In genomic region chr5:134582281-134582680, GRCh38 we compare ENCODE assay signal across 16 cellular contexts.
"Had no signal": no experiment of that assay in that cellular context is flagged by ENCODE, and none has a peak within 500 bp of the region (broad histone marks: within the 10 kb centered on the region; RNA-seq: fewer than 3 reads in every experiment).

No MANE protein-coding gene starts in this region.

- H3K9me3 ChIP-seq: heart left ventricle, left lung, thyroid gland had no signal

- H3K4me2 ChIP-seq: neural progenitor cell had no signal

- H3K4me3 Mint-ChIP-seq: activated CD4-positive, alpha-beta T cell treated with anti-CD3 and anti-CD28 coated beads, Interleukin-2, amount 10 ng/mL, durations not matched to agents 24 days and 14 days; activated T-cell treated with anti-CD3 and anti-CD28 coated beads, Interleukin-2, amount 50 U/mL, for 72 hours; central memory CD8-positive, alpha-beta T cell; memory B cell; naive thymus-derived CD4-positive, alpha-beta T cell; neural progenitor cell; WTC11 had no signal

- H3K27me3 ChIP-seq: brain microvascular endothelial cell, heart left ventricle, left lung, neural progenitor cell, thyroid gland had no signal

- DNase-seq: activated CD4-positive, alpha-beta T cell treated with anti-CD3 and anti-CD28 coated beads, Interleukin-2, amount 10 ng/mL, durations not matched to agents 24 days and 14 days; activated CD8-positive, alpha-beta memory T cell treated with anti-CD3 and anti-CD28 coated beads, Interleukin-2, amount 50 U/mL, for 4 hours; activated T-cell treated with anti-CD3 and anti-CD28 coated beads, Interleukin-2, amount 50 U/mL, for 72 hours; aorta; brain microvascular endothelial cell; cortex of kidney; erythroblast; left lung; naive thymus-derived CD4-positive, alpha-beta T cell; stimulated activated naive CD4-positive, alpha-beta T cell; thyroid gland had no signal

- H3K9ac ChIP-seq: neural progenitor cell had no signal

- ATAC-seq: activated T-cell treated with anti-CD3 and anti-CD28 coated beads, Interleukin-2, amount 50 U/mL, for 72 hours; left lung; naive thymus-derived CD4-positive, alpha-beta T cell; WTC11 had no signal

- H3K9me3 Mint-ChIP-seq: activated CD4-positive, alpha-beta T cell treated with anti-CD3 and anti-CD28 coated beads, Interleukin-2, amount 10 ng/mL, durations not matched to agents 24 days and 14 days; activated T-cell treated with anti-CD3 and anti-CD28 coated beads, Interleukin-2, amount 50 U/mL, for 72 hours; central memory CD8-positive, alpha-beta T cell; memory B cell; neural progenitor cell; WTC11 had no signal

- H2AFZ ChIP-seq: neural progenitor cell had no signal

- H3K27ac Mint-ChIP-seq: activated CD4-positive, alpha-beta T cell treated with anti-CD3 and anti-CD28 coated beads, Interleukin-2, amount 10 ng/mL, durations not matched to agents 24 days and 14 days; activated T-cell treated with anti-CD3 and anti-CD28 coated beads, Interleukin-2, amount 50 U/mL, for 72 hours; neural progenitor cell had no signal

- H3K27me3 Mint-ChIP-seq: activated CD4-positive, alpha-beta T cell treated with anti-CD3 and anti-CD28 coated beads, Interleukin-2, amount 10 ng/mL, durations not matched to agents 24 days and 14 days; central memory CD8-positive, alpha-beta T cell; memory B cell; naive thymus-derived CD4-positive, alpha-beta T cell had no signal

- H3K36me3 ChIP-seq: neural progenitor cell had no signal

- H3K4me1 ChIP-seq: neural progenitor cell had no signal

- H3K36me3 Mint-ChIP-seq: neural progenitor cell had no signal

- H3K27ac ChIP-seq: brain microvascular endothelial cell, left lung, neural progenitor cell, thyroid gland had no signal

- H3K4me3 ChIP-seq: heart left ventricle, left lung, neural progenitor cell, thyroid gland had no signal
